Comparison of ENCODE assay signal across 8 cellular contexts in the genomic region with DNA sequence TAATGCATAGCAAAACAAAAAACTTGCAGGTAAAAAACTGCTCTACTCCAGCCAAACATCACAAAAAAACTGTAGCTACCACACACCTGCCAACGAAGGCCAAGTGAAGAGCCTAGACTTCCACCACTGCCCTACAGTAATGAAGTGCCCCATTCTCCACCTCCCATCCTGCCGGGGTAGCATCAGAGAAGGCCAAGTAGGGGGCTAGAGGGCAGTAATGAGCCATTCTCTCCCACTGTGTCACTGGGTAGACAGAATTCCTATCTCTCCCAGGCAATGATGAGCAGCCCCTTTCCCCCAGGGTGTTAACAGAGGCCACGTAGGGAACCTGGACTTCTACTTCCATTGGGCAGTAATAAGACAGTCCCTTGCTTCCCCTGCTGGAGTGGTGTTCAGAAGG. TPM values are rescaled to one million over a fixed set of nuclear protein-coding genes. Genes with fewer than 3 reads are reported as not detected.
DNase-seq lines count a peak whose midpoint lies in the region; ATAC-seq and TF ChIP-seq lines count a peak whose summit lies in the region.

No MANE protein-coding gene starts in this region.

- TF ChIP-seq EP300 in Ishikawa (IDR thresholded peaks at IDR 0.05; ENCODE audit: borderline replicate concordance), result no peak

- peaks cover 18% of the 10 kb centered on the region for H3K9me3 Mint-ChIP-seq in activated CD8-positive, alpha-beta T cell treated with anti-CD3 and anti-CD28 coated beads, Interleukin-2, amount 10 ng/mL, durations not matched to agents 7 days and 5 days (ENCODE audit: insufficient read depth)

- no peaks in the 10 kb centered on the region for H3K27me3 Mint-ChIP-seq in activated CD8-positive, alpha-beta T cell treated with anti-CD3 and anti-CD28 coated beads, Interleukin-2, amount 10 ng/mL, durations not matched to agents 7 days and 5 days (ENCODE audit: low read depth)

- 63 to 68% methylated on average over 3 of the region's 3 CpGs for WGBS in aorta, 2 donors

- no peak overlapping the region for H3K4me3 Mint-ChIP-seq in activated CD8-positive, alpha-beta T cell treated with anti-CD3 and anti-CD28 coated beads, Interleukin-2, amount 10 ng/mL, durations not matched to agents 7 days and 5 days

- H3K27ac ChIP-seq in right atrium auricular region (no peak overlapping the region), aorta (ENCODE audit: low read depth in 1 of 2, low read length in 2 of 2) (no peak overlapping the region)

- H3K27ac Mint-ChIP-seq in activated CD8-positive, alpha-beta T cell treated with anti-CD3 and anti-CD28 coated beads, Interleukin-2, amount 10 ng/mL, durations not matched to agents 7 days and 5 days, result no peak overlapping the region

- peak; percentile 73 for ATAC-seq in Right ventricle myocardium superior (ENCODE audit: poor library complexity)
- ATAC-seq in activated CD8-positive, alpha-beta T cell treated with anti-CD3 and anti-CD28 coated beads, Interleukin-2, amount 10 ng/mL, durations not matched to agents 7 days and 5 days, result peak; percentile 80
- ATAC-seq in aorta (ENCODE audit: low FRiP score), result peak; percentile 46

- no peak for DNase-seq in Right ventricle myocardium superior
- no peak for DNase-seq in right atrium auricular region (ENCODE audit: low spot score)
- DNase-seq in activated CD8-positive, alpha-beta T cell treated with anti-CD3 and anti-CD28 coated beads, Interleukin-2, amount 10 ng/mL, durations not matched to agents 7 days and 5 days, result no peak
- peak; percentile 74 for DNase-seq in iPS DF 4.7 (ENCODE audit: extremely low read depth, low spot score)
- no peak for DNase-seq in aorta
- DNase-seq in NCI-H446 treated with DMSO at 0.1 percent for 48 hours (lab: John Stamatoyannopoulos, UW), result no peak
- no peak for DNase-seq in NCI-H2171 (lab: John Stamatoyannopoulos, UW)

- peak in 1 of 2 donors; percentile 56 for TF ChIP-seq CTCF in right atrium auricular region (IDR thresholded peaks at IDR 0.05)

- peaks cover 9% of the 10 kb centered on the region for H3K4me1 Mint-ChIP-seq in activated CD8-positive, alpha-beta T cell treated with anti-CD3 and anti-CD28 coated beads, Interleukin-2, amount 10 ng/mL, durations not matched to agents 7 days and 5 days (ENCODE audit: low read depth)

- H3K9me3 ChIP-seq in right atrium auricular region (peaks cover 0 to 14% of the 10 kb centered on the region in 2 donors), aorta (ENCODE audit: control insufficient read depth, low read length) (peaks cover 1% of the 10 kb centered on the region)

- CTCF ChIA-PET in activated CD8-positive, alpha-beta T cell treated with anti-CD3 and anti-CD28 coated beads, Interleukin-2, amount 10 ng/mL, durations not matched to agents 7 days and 5 days (lab: Charles Lee), result interaction anchor here (1.5 to 3.4 kb wide), 2 partner anchors 9 to 65 kb away, joined by 3 to 14 read pairs; a partner anchor contains a TSS

- peaks cover 0 to 7% of the 10 kb centered on the region in 2 donors for H3K4me1 ChIP-seq in right atrium auricular region
- H3K4me1 ChIP-seq in aorta (ENCODE audit: control insufficient read depth in 1 of 2, insufficient read depth in 2 of 2, low read length in 2 of 2), result no peaks in the 10 kb centered on the region

- H3K36me3 Mint-ChIP-seq in activated CD8-positive, alpha-beta T cell treated with anti-CD3 and anti-CD28 coated beads, Interleukin-2, amount 10 ng/mL, durations not matched to agents 7 days and 5 days (ENCODE audit: low read depth), result peaks cover 57% of the 10 kb centered on the region

- intact Hi-C loops in Right ventricle myocardium superior (cut with DNase I) (loop anchor here (5.0 kb wide), 1 partner anchor 185 kb away; no protein-coding TSS in a partner anchor), aorta (cut with DNase I) (no loop called here)

- H3K4me3 ChIP-seq in right atrium auricular region (no peak overlapping the region), aorta (ENCODE audit: low read length in 2 of 2) (no peak overlapping the region)

- H3K27me3 ChIP-seq in right atrium auricular region, result no peaks in the 10 kb centered on the region
- H3K27me3 ChIP-seq in aorta (ENCODE audit: control insufficient read depth in 1 of 2, insufficient read depth in 2 of 2, low read length in 1 of 2), result no peaks in the 10 kb centered on the region

- H3K36me3 ChIP-seq in right atrium auricular region, result peaks cover 32% of the 10 kb centered on the region
- H3K36me3 ChIP-seq in aorta (ENCODE audit: control insufficient read depth in 1 of 2, insufficient read depth in 2 of 2, low read length in 1 of 2), result no peaks in the 10 kb centered on the region

- POLR2A ChIA-PET in activated CD8-positive, alpha-beta T cell treated with anti-CD3 and anti-CD28 coated beads, Interleukin-2, amount 10 ng/mL, durations not matched to agents 7 days and 5 days (lab: Charles Lee), result no interaction called here

- peak; percentile 71 for TF ChIP-seq RAD21 in Ishikawa (IDR thresholded peaks at IDR 0.05; ENCODE audit: low read depth)

TF ChIP-seq in Ishikawa, 13 proteins besides CTCF, POLR2A, EP300 and RAD21:
- no peak for TF ChIP-seq TEAD4 (IDR thresholded peaks at IDR 0.05)
- no peak for TF ChIP-seq FOXM1 (IDR thresholded peaks at IDR 0.05; ENCODE audit: borderline replicate concordance, low read depth)

RNA-seq across cellular contexts. Expression of a gene that starts 9.5 kb away (rescaled TPM):
- total RNA-seq in Right ventricle myocardium superior, result 21.6 TPM
- total RNA-seq in right atrium auricular region, result 10 to 100 TPM; 32.3 to 36.2 TPM
- 10 to 100 TPM; 49.3 to 51.4 TPM for total RNA-seq in activated CD8-positive, alpha-beta T cell treated with anti-CD3 and anti-CD28 coated beads, Interleukin-2, amount 10 ng/mL, durations not matched to agents 7 days and 5 days
- 10 to 100 TPM; 43.6 to 46.6 TPM for total RNA-seq in aorta
- 10 to 100 TPM; 54.5 to 58.6 TPM for polyA plus RNA-seq in aorta

RNA-seq across cellular contexts. Expression of a gene that starts 18.4 kb away (rescaled TPM):
- total RNA-seq in Right ventricle myocardium superior, result 9.1 TPM
- 10 to 100 TPM in 1 of 2 donors, 1 to 10 TPM in 1; 8.4 to 13.9 TPM for total RNA-seq in right atrium auricular region
- 10 to 100 TPM; 68.6 to 68.7 TPM for total RNA-seq in activated CD8-positive, alpha-beta T cell treated with anti-CD3 and anti-CD28 coated beads, Interleukin-2, amount 10 ng/mL, durations not matched to agents 7 days and 5 days
- 10 to 100 TPM; 17.5 to 18.5 TPM for total RNA-seq in aorta
- polyA plus RNA-seq in aorta, result 10 to 100 TPM; 21.4 to 47.8 TPM

RNA-seq across cellular contexts. Expression of a gene that starts 28.2 kb away (rescaled TPM):
- total RNA-seq in Right ventricle myocardium superior, result 21.6 TPM
- total RNA-seq in right atrium auricular region, result 10 to 100 TPM; 14.1 to 20.4 TPM
- 10 to 100 TPM; 85.9 to 90.3 TPM for total RNA-seq in activated CD8-positive, alpha-beta T cell treated with anti-CD3 and anti-CD28 coated beads, Interleukin-2, amount 10 ng/mL, durations not matched to agents 7 days and 5 days
- total RNA-seq in aorta, result 100 to 1,000 TPM in 1 of 2 donors, 10 to 100 TPM in 1; 98.5 to 163 TPM
- polyA plus RNA-seq in aorta, result 10 to 100 TPM in 1 of 2 donors, 1 to 10 TPM in 1; 6.1 to 57.7 TPM
